In genomic region chr14:24458736-24459135, GRCh38 we compare ENCODE assay signal across 32 cellular contexts. TPM values are rescaled to one million over a fixed set of nuclear protein-coding genes. Genes with fewer than 3 reads are reported as not detected.
"Had no signal": no experiment of that assay in that cellular context is flagged by ENCODE, and none has a peak within 500 bp of the region (broad histone marks: within the 10 kb centered on the region; RNA-seq: fewer than 3 reads in every experiment).

No MANE protein-coding gene starts in this region.

- H3K4me3 Mint-ChIP-seq: activated CD4-positive, alpha-beta T cell treated with anti-CD3 and anti-CD28 coated beads, Interleukin-2, amount 10 ng/mL, durations not matched to agents 7 days and 5 days; activated CD8-positive, alpha-beta T cell treated with anti-CD3 and anti-CD28 coated beads, Interleukin-2, amount 10 ng/mL, durations not matched to agents 7 days and 5 days; activated naive CD4-positive, alpha-beta T cell treated with anti-CD3 and anti-CD28 coated beads, Interleukin-2, amount 50 U/mL, for 24 hours; activated naive CD8-positive, alpha-beta T cell treated with anti-CD3 and anti-CD28 coated beads, Interleukin-2, amount 10 ng/mL, durations not matched to agents 7 days and 5 days; activated T-cell treated with anti-CD3 and anti-CD28 coated beads, Interleukin-2, amount 50 U/mL, for 24 hours; T-helper 1 cell treated with Interleukin-12 subunit alpha and Interleukin-12 subunit beta and Interleukin-4 antibody, amounts not matched to agents 30 μg/mL and 1 μg/mL, for 36 hours; T-helper 2 cell treated with Interferon-gamma antibody and Interleukin-4, amounts not matched to agents 5 μg/mL and 100 μg/mL, for 36 hours had no signal

- H3K27me3 Mint-ChIP-seq: activated CD4-positive, alpha-beta T cell treated with anti-CD3 and anti-CD28 coated beads, Interleukin-2, amount 10 ng/mL, durations not matched to agents 7 days and 5 days; activated naive CD4-positive, alpha-beta T cell treated with anti-CD3 and anti-CD28 coated beads, Interleukin-2, amount 50 U/mL, for 24 hours; activated naive CD8-positive, alpha-beta T cell treated with anti-CD3 and anti-CD28 coated beads, Interleukin-2, amount 10 ng/mL, durations not matched to agents 7 days and 5 days; activated T-cell treated with anti-CD3 and anti-CD28 coated beads, Interleukin-2, amount 50 U/mL, for 24 hours had no signal

- H3K36me3 ChIP-seq: MG63 had no signal

- H3K27ac ChIP-seq: body of pancreas, SJSA1 had no signal

- H3K4me2 ChIP-seq: SK-N-SH had no signal

- H3K9ac ChIP-seq: SK-N-SH had no signal

- H3K9me3 ChIP-seq: body of pancreas, MG63, SJSA1 had no signal

- H3K9me3 Mint-ChIP-seq: activated CD4-positive, alpha-beta T cell treated with anti-CD3 and anti-CD28 coated beads, Interleukin-2, amount 10 ng/mL, durations not matched to agents 7 days and 5 days had no signal

- H3K4me3 ChIP-seq: body of pancreas, MG63, SJSA1 had no signal

- H3K27ac Mint-ChIP-seq: activated CD4-positive, alpha-beta T cell treated with anti-CD3 and anti-CD28 coated beads, Interleukin-2, amount 10 ng/mL, durations not matched to agents 7 days and 5 days; activated CD8-positive, alpha-beta T cell treated with anti-CD3 and anti-CD28 coated beads, Interleukin-2, amount 10 ng/mL, durations not matched to agents 7 days and 5 days; activated naive CD4-positive, alpha-beta T cell treated with anti-CD3 and anti-CD28 coated beads, Interleukin-2, amount 50 U/mL, for 24 hours; activated naive CD8-positive, alpha-beta T cell treated with anti-CD3 and anti-CD28 coated beads, Interleukin-2, amount 10 ng/mL, durations not matched to agents 7 days and 5 days; activated T-cell treated with anti-CD3 and anti-CD28 coated beads, Interleukin-2, amount 50 U/mL, for 24 hours; activated T-helper 2 cell treated with anti-CD3 and anti-CD28 coated beads, Interferon-gamma antibody, Interleukin-2, Interleukin-4, amounts not matched to agents 10 μg/mL and 5 μg/mL and 100 μg/mL, durations not matched to agents 14 hours and 24 hours and 36 hours; T-helper 1 cell treated with Interleukin-12 subunit alpha and Interleukin-12 subunit beta and Interleukin-4 antibody, amounts not matched to agents 30 μg/mL and 1 μg/mL, for 36 hours; T-helper 2 cell treated with Interferon-gamma antibody and Interleukin-4, amounts not matched to agents 5 μg/mL and 100 μg/mL, for 36 hours had no signal

- H3K27me3 ChIP-seq: body of pancreas, MG63, SJSA1 had no signal

- DNase-seq: activated CD4-positive, alpha-beta T cell treated with anti-CD3 and anti-CD28 coated beads, Interleukin-2, amount 10 ng/mL, durations not matched to agents 7 days and 5 days; activated CD4-positive, alpha-beta T cell treated with anti-CD3 and anti-CD28 coated beads, Interleukin-2, amount 50 U/mL, for 48 hours; activated CD8-positive, alpha-beta T cell treated with anti-CD3 and anti-CD28 coated beads, Interleukin-2, amount 10 ng/mL, durations not matched to agents 7 days and 5 days; activated gamma-delta T cell; activated naive CD4-positive, alpha-beta T cell treated with Interleukin-2 at 50 U/mL for 16 hours; activated naive CD8-positive, alpha-beta T cell treated with anti-CD3 and anti-CD28 coated beads, Interleukin-2, amount 10 ng/mL, durations not matched to agents 7 days and 5 days; activated T-cell treated with anti-CD3 and anti-CD28 coated beads, Interleukin-2, amount 50 U/mL, for 24 hours; body of pancreas; caudate nucleus; cerebellar nuclear complex; Kasumi-1; KG1; MG63; NCI-H1048; NCI-H1105 treated with DMSO at 0.1 percent for 48 hours; NCI-H1436; NCI-H1694; NCI-H1930; NCI-H2081 treated with DMSO at 0.1 percent for 48 hours; NCI-H226; NCI-H446 treated with DMSO at 0.1 percent for 48 hours; NCI-H524; SHP77 treated with DMSO at 0.1 percent for 48 hours; SK-N-SH had no signal

- H3K4me1 ChIP-seq: body of pancreas, SJSA1 had no signal

RNA-seq across cellular contexts. Expression of gene CMA1, which starts 49.3 kb away (rescaled TPM):
- total RNA-seq: activated CD4-positive, alpha-beta T cell treated with anti-CD3 and anti-CD28 coated beads, Interleukin-2, amount 10 ng/mL, durations not matched to agents 7 days and 5 days; astrocyte; body of pancreas; bronchial epithelial cell; RPMI7951; SJSA1 had no signal
